ENCODE assay signal across 18 cellular contexts in the genomic region with DNA sequence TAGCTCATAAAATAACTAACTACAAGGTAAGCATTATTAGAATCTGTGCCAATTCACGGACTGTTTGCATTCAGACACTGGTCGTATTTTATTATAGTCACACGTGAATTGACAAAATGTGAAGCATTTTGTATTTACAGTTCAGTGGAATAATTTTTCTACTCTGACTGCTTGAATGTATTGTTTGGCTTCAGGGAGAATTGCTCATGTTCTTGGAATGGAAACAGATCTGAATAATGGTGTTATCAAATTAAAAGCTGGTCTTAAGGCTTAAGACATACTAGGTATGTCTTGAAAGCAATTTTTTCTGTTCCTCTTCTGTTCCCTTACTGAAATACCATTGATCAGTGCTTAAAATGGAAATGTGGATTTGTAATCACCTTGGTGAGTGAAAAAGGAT.
A peak's percentile ranks its signal among the peaks of the same experiment; 100 is the strongest.
DNase-seq lines count a peak whose midpoint lies in the region; ATAC-seq, FAIRE-seq and TF ChIP-seq lines count a peak whose summit lies in the region.
"Had no signal": no experiment of that assay in that cellular context is flagged by ENCODE, and none has a peak within 500 bp of the region (broad histone marks: within the 10 kb centered on the region; RNA-seq: fewer than 3 reads in every experiment).

No MANE protein-coding gene starts in this region.

- ATAC-seq in RWPE2 (ENCODE audit: low read depth) = peak; percentile 37
- ATAC-seq: gastrocnemius medialis, K562, Panc1 had no signal

- H3K9me3 Mint-ChIP-seq in osteocyte (ENCODE audit: unreplicated experiment) = peaks cover 4% of the 10 kb centered on the region
- H3K9me3 Mint-ChIP-seq: activated CD4-positive, alpha-beta T cell treated with anti-CD3 and anti-CD28 coated beads, Interleukin-2, amount 10 ng/mL, durations not matched to agents 7 days and 5 days; activated naive CD4-positive, alpha-beta T cell treated with anti-CD3 and anti-CD28 coated beads for 36 hours had no signal

- H3K27me3 Mint-ChIP-seq in osteocyte (ENCODE audit: unreplicated experiment) = no peaks in the 10 kb centered on the region
- H3K27me3 Mint-ChIP-seq: activated CD4-positive, alpha-beta T cell treated with anti-CD3 and anti-CD28 coated beads, Interleukin-2, amount 10 ng/mL, durations not matched to agents 7 days and 5 days had no signal

- H4K20me1 ChIP-seq in GM23248 (ENCODE audit: insufficient read depth) = no peaks in the 10 kb centered on the region

- no peaks in the 10 kb centered on the region for H3K9me2 ChIP-seq in GM23248 (ENCODE audit: insufficient read depth)

- H3K9me3 ChIP-seq in GM23248 (ENCODE audit: low read depth) = no peaks in the 10 kb centered on the region
- H3K9me3 ChIP-seq in RWPE2 (ENCODE audit: severe bottlenecking) = no peaks in the 10 kb centered on the region
- H3K9me3 ChIP-seq: gastrocnemius medialis, thoracic aorta had no signal

- no peak overlapping the region for H3K27ac ChIP-seq in GM23248
- peak overlapping the region; percentile 97 for H3K27ac ChIP-seq in RWPE2 (ENCODE audit: poor library complexity, severe bottlenecking)
- H3K27ac ChIP-seq in epithelial cell of prostate = peak overlapping the region; percentile 71
- H3K27ac ChIP-seq: C4-2B, gastrocnemius medialis, parathyroid adenoma, thoracic aorta had no signal

- H3K4me1 Mint-ChIP-seq in osteocyte (ENCODE audit: unreplicated experiment) = peaks cover 41% of the 10 kb centered on the region
- H3K4me1 Mint-ChIP-seq: activated CD4-positive, alpha-beta T cell treated with anti-CD3 and anti-CD28 coated beads, Interleukin-2, amount 10 ng/mL, durations not matched to agents 7 days and 5 days had no signal

- H3K4me3 Mint-ChIP-seq in osteocyte (ENCODE audit: unreplicated experiment) = no peak overlapping the region
- H3K4me3 Mint-ChIP-seq: activated CD4-positive, alpha-beta T cell treated with anti-CD3 and anti-CD28 coated beads, Interleukin-2, amount 10 ng/mL, durations not matched to agents 7 days and 5 days; activated naive CD4-positive, alpha-beta T cell treated with anti-CD3 and anti-CD28 coated beads for 36 hours had no signal

- no peak overlapping the region for H3K4me3 ChIP-seq in GM23248
- H3K4me3 ChIP-seq in RWPE2 (ENCODE audit: severe bottlenecking) = no peak overlapping the region
- H3K4me3 ChIP-seq: gastrocnemius medialis, K562, thoracic aorta had no signal

- 25 to 37% methylated on average over 3 of the region's 3 CpGs for WGBS in GM23248 (ENCODE audit: low coverage in 1 of 2, low lambda C conversion rate in 2 of 2, missing lambda C conversion rate in 2 of 2), 2 experiments

- DNase-seq in GM23248 (peak; percentile 43), RWPE2 (ENCODE audit: low spot score) (no peak), epithelial cell of prostate (ENCODE audit: low read depth, low spot score) (no peak), osteocyte (ENCODE audit: extremely low spot score, unreplicated experiment) (no peak), SHP77 treated with DMSO at 0.1 percent for 48 hours (lab: John Stamatoyannopoulos, UW) (no peak), urothelium cell line (ENCODE audit: low spot score) (no peak)
- no peak for DNase-seq in stimulated activated CD4-positive, alpha-beta T cell treated with anti-CD3 and anti-CD28 coated beads, Interleukin-2, amount 100 ng/mL, for 48 hours
- DNase-seq: activated CD4-positive, alpha-beta T cell treated with anti-CD3 and anti-CD28 coated beads, Interleukin-2, amount 10 ng/mL, durations not matched to agents 7 days and 5 days; activated naive CD4-positive, alpha-beta T cell treated with anti-CD3 and anti-CD28 coated beads for 36 hours; gastrocnemius medialis; NCI-H1092 had no signal

- H3K27ac Mint-ChIP-seq in osteocyte (ENCODE audit: unreplicated experiment) = peak overlapping the region; percentile 23
- H3K27ac Mint-ChIP-seq: activated CD4-positive, alpha-beta T cell treated with anti-CD3 and anti-CD28 coated beads, Interleukin-2, amount 10 ng/mL, durations not matched to agents 7 days and 5 days; activated naive CD4-positive, alpha-beta T cell treated with anti-CD3 and anti-CD28 coated beads for 36 hours had no signal

- TF ChIP-seq CTCF in RWPE2 (IDR thresholded peaks at IDR 0.05; ENCODE audit: poor library complexity, severe bottlenecking) (no peak), osteocyte (IDR thresholded peaks at IDR 0.05) (no peak)

- peaks cover 5% of the 10 kb centered on the region for H3F3A ChIP-seq in GM23248 (ENCODE audit: insufficient read depth)

- no peaks in the 10 kb centered on the region for H3K79me2 ChIP-seq in GM23248 (ENCODE audit: insufficient read depth)
- H3K79me2 ChIP-seq: parathyroid adenoma had no signal

- in situ Hi-C loops in GM23248 (cut with MboI) = no loop called here

- H3K36me3 Mint-ChIP-seq in osteocyte (ENCODE audit: unreplicated experiment) = no peaks in the 10 kb centered on the region

- H3K36me3 ChIP-seq in GM23248 (ENCODE audit: low read depth) (no peaks in the 10 kb centered on the region), RWPE2 (ENCODE audit: low read depth) (no peaks in the 10 kb centered on the region)
- H3K36me3 ChIP-seq: gastrocnemius medialis, thoracic aorta had no signal

- H2AFZ ChIP-seq in GM23248 = 0 out of 2 replicates have a peak overlapping the region, but pooled peaks have one; percentile 13
- H2AFZ ChIP-seq: parathyroid adenoma had no signal

- no peak for FAIRE-seq in urothelium cell line (lab: Jason Lieb, UNC)
- FAIRE-seq: GM18507, H1, K562 had no signal

- H3K9ac ChIP-seq in GM23248 = no peak overlapping the region
- H3K9ac ChIP-seq: parathyroid adenoma had no signal

- H3K27me3 ChIP-seq in GM23248 (replicated peaks; ENCODE audit: insufficient read depth) = no peaks in the 10 kb centered on the region
- H3K27me3 ChIP-seq in RWPE2 (ENCODE audit: insufficient read depth, poor library complexity, severe bottlenecking) = no peaks in the 10 kb centered on the region
- H3K27me3 ChIP-seq: gastrocnemius medialis had no signal

- H3K4me2 ChIP-seq in GM23248 (ENCODE audit: unreplicated experiment) = peak overlapping the region; percentile 6

- H3K4me1 ChIP-seq in GM23248 (ENCODE audit: insufficient read depth) (peaks cover 28% of the 10 kb centered on the region), RWPE2 (ENCODE audit: insufficient read depth, poor library complexity, severe bottlenecking) (peaks cover 50% of the 10 kb centered on the region)
- H3K4me1 ChIP-seq: gastrocnemius medialis, parathyroid adenoma had no signal
